8 cellular contexts compared by ENCODE assay signal in the genomic region with DNA sequence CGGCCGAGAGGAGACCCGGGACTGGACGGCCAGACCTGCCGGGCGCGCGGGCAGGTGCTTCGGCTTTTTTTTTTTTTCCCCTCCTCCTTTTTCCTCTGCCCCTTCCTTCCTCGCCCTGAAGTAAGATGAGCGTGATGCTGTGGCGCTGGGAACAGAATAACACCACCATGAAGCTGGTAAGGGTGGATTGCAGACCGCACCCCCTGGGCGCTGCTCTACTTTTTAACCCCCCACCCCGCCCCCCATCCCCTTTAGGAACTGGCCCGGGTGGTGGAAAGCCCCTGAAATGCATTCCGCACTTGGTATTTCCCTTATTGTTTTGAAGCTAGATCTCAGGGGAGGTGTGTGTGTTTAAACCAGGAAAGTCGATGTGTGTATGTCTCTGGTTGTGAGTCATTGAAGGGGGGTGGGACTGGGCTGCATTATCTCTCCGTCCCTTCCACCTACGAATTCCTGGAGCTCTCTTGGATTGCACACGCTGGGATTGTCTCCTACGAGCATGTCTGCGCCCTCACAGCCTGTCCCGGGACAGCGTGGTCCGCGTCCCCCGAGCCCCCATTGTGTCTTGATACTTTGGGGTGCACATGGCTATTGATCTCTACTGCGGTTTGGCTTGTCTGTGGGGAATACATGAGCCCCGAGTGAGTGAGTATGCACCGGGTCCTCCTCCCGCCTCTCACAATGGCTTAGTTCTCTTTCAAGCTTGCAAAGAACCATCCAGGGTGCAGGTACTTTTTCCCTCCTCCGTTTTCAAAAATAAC.
A peak's percentile ranks its signal among the peaks of the same experiment; 100 is the strongest.
DNase-seq lines count a peak whose midpoint lies in the region; ATAC-seq and TF ChIP-seq lines count a peak whose summit lies in the region.

No MANE protein-coding gene starts in this region.

- H3K9me3 ChIP-seq in HEK293 (ENCODE audit: control insufficient read depth, insufficient read depth, low read depth, low read length), result no peaks in the 10 kb centered on the region

- no peaks in the 10 kb centered on the region for H3K9me3 Mint-ChIP-seq in activated T-cell treated with anti-CD3 and anti-CD28 coated beads, Interleukin-2, amount 50 U/mL, for 4 hours
- H3K9me3 Mint-ChIP-seq in nephron progenitor cell, result peaks cover 10% of the 10 kb centered on the region

- POLR2A ChIA-PET in HEK293 (lab: Yijun Ruan, JAX), result interaction anchor here (0.6 to 1.1 kb wide), 11 partner anchors 8 to 1701 kb away, joined by 3 to 5 read pairs (median 3); no protein-coding TSS in a partner anchor

- peak overlapping the region; percentile 33 for H3K4me3 Mint-ChIP-seq in activated T-cell treated with anti-CD3 and anti-CD28 coated beads, Interleukin-2, amount 50 U/mL, for 4 hours
- H3K4me3 Mint-ChIP-seq in nephron progenitor cell, result peak overlapping the region; percentile 90

- CTCF ChIA-PET in HEK293 (lab: Yijun Ruan, JAX), result interaction anchor here (0.9 to 2.3 kb wide), 5 partner anchors 30 to 214 kb away, joined by 3 to 10 read pairs (median 5); no protein-coding TSS in a partner anchor

- no peak for DNase-seq in activated T-cell treated with anti-CD3 and anti-CD28 coated beads, Interleukin-2, amount 50 U/mL, for 4 hours
- DNase-seq in activated T-cell treated with anti-CD3 and anti-CD28 coated beads, Interleukin-2, amount 50 U/mL, for 1 hour, result no peak
- peak; percentile 35 for DNase-seq in NCI-H748 treated with DMSO at 0.1 percent for 48 hours (lab: John Stamatoyannopoulos, UW)
- peak; percentile 10 for DNase-seq in nephron progenitor cell
- DNase-seq in NCI-H446 treated with DMSO at 0.1 percent for 48 hours (lab: John Stamatoyannopoulos, UW), result no peak
- no peak for DNase-seq in hippocampal formation (lab: John Stamatoyannopoulos, UW)

- H3K27ac Mint-ChIP-seq in nephron progenitor cell, result no peak overlapping the region

- H3K27ac ChIP-seq in HEK293 (ENCODE audit: extremely low read depth, low read depth, low read length), result peak overlapping the region; percentile 49; the same call in 1 of the 2 replicates

- no peaks in the 10 kb centered on the region for H3K36me3 Mint-ChIP-seq in activated T-cell treated with anti-CD3 and anti-CD28 coated beads, Interleukin-2, amount 50 U/mL, for 4 hours (ENCODE audit: insufficient read depth)
- no peaks in the 10 kb centered on the region for H3K36me3 Mint-ChIP-seq in nephron progenitor cell (ENCODE audit: low read depth)

- H3K4me1 Mint-ChIP-seq in activated T-cell treated with anti-CD3 and anti-CD28 coated beads, Interleukin-2, amount 50 U/mL, for 4 hours (ENCODE audit: low read depth), result peaks cover 11% of the 10 kb centered on the region
- peaks cover 51% of the 10 kb centered on the region for H3K4me1 Mint-ChIP-seq in nephron progenitor cell

- no peaks in the 10 kb centered on the region for H3K4me1 ChIP-seq in HEK293 (ENCODE audit: control insufficient read depth, insufficient read depth, low read length)

- H3K36me3 ChIP-seq in HEK293 (ENCODE audit: control insufficient read depth in 2 of 2, insufficient read depth in 1 of 2, low read length in 2 of 2), result no peaks in the 10 kb centered on the region

- H3K27me3 Mint-ChIP-seq in activated T-cell treated with anti-CD3 and anti-CD28 coated beads, Interleukin-2, amount 50 U/mL, for 4 hours (ENCODE audit: low read depth), result peaks cover 63% of the 10 kb centered on the region
- peaks cover 59% of the 10 kb centered on the region for H3K27me3 Mint-ChIP-seq in nephron progenitor cell (ENCODE audit: low read depth, poor library complexity)

- ATAC-seq in activated T-cell treated with anti-CD3 and anti-CD28 coated beads, Interleukin-2, amount 50 U/mL, for 4 hours, result peak; percentile 57 to 65
- peak; percentile 56 for ATAC-seq in esophagus mucosa

- H3K4me3 ChIP-seq in HEK293 (ENCODE audit: low read depth, low read length), result peak overlapping the region; percentile 58

- TF ChIP-seq CTCF in HEK293 (tag by site-specific recombination; IDR thresholded peaks at IDR 0.05) (no peak), nephron progenitor cell (IDR thresholded peaks at IDR 0.05) (no peak)

TF ChIP-seq in HEK293, 187 proteins besides CTCF, POLR2A, EP300 and RAD21 (continues in another document):
- TF ChIP-seq ZBTB20 (tag by site-specific recombination; IDR thresholded peaks at IDR 0.05), result peak; percentile 41; the same call in 1 of the 2 replicates
- TF ChIP-seq KLF9 (tag by site-specific recombination; IDR thresholded peaks at IDR 0.05; ENCODE audit: low read depth), result peak; percentile 60
- TF ChIP-seq KLF16 (tag by site-specific recombination; IDR thresholded peaks at IDR 0.05), result peak; percentile 48; the same call in 1 of the 2 replicates
- no peak for TF ChIP-seq ZNF16 (tag by site-specific recombination; IDR thresholded peaks at IDR 0.05; ENCODE audit: low read depth)
- TF ChIP-seq, protein P1, sequence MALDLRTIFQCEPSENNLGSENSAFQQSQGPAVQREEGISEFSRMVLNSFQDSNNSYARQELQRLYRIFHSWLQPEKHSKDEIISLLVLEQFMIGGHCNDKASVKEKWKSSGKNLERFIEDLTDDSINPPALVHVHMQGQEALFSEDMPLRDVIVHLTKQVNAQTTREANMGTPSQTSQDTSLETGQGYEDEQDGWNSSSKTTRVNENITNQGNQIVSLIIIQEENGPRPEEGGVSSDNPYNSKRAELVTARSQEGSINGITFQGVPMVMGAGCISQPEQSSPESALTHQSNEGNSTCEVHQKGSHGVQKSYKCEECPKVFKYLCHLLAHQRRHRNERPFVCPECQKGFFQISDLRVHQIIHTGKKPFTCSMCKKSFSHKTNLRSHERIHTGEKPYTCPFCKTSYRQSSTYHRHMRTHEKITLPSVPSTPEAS (tag by site-specific recombination; IDR thresholded peaks at IDR 0.05), result peak; percentile 35; the same call in 1 of the 2 replicates
- TF ChIP-seq, protein P2, sequence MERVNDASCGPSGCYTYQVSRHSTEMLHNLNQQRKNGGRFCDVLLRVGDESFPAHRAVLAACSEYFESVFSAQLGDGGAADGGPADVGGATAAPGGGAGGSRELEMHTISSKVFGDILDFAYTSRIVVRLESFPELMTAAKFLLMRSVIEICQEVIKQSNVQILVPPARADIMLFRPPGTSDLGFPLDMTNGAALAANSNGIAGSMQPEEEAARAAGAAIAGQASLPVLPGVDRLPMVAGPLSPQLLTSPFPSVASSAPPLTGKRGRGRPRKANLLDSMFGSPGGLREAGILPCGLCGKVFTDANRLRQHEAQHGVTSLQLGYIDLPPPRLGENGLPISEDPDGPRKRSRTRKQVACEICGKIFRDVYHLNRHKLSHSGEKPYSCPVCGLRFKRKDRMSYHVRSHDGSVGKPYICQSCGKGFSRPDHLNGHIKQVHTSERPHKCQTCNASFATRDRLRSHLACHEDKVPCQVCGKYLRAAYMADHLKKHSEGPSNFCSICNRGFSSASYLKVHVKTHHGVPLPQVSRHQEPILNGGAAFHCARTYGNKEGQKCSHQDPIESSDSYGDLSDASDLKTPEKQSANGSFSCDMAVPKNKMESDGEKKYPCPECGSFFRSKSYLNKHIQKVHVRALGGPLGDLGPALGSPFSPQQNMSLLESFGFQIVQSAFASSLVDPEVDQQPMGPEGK (tag by site-specific recombination; IDR thresholded peaks at IDR 0.05), result peak; percentile 64; the same call in 1 of the 2 replicates
- no peak for TF ChIP-seq ZNF596 (tag by site-specific recombination; IDR thresholded peaks at IDR 0.05)
- peak; percentile 58; the same call in 1 of the 2 replicates for TF ChIP-seq ZBTB17 (tag by site-specific recombination; IDR thresholded peaks at IDR 0.05)
- TF ChIP-seq, protein P3, sequence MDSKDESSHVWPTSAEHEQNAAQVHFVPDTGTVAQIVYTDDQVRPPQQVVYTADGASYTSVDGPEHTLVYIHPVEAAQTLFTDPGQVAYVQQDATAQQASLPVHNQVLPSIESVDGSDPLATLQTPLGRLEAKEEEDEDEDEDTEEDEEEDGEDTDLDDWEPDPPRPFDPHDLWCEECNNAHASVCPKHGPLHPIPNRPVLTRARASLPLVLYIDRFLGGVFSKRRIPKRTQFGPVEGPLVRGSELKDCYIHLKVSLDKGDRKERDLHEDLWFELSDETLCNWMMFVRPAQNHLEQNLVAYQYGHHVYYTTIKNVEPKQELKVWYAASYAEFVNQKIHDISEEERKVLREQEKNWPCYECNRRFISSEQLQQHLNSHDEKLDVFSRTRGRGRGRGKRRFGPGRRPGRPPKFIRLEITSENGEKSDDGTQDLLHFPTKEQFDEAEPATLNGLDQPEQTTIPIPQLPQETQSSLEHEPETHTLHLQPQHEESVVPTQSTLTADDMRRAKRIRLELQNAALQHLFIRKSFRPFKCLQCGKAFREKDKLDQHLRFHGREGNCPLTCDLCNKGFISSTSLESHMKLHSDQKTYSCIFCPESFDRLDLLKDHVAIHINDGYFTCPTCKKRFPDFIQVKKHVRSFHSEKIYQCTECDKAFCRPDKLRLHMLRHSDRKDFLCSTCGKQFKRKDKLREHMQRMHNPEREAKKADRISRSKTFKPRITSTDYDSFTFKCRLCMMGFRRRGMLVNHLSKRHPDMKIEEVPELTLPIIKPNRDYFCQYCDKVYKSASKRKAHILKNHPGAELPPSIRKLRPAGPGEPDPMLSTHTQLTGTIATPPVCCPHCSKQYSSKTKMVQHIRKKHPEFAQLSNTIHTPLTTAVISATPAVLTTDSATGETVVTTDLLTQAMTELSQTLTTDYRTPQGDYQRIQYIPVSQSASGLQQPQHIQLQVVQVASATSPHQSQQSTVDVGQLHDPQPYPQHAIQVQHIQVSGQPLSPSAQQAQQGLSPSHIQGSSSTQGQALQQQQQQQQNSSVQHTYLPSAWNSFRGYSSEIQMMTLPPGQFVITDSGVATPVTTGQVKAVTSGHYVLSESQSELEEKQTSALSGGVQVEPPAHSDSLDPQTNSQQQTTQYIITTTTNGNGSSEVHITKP (tag by site-specific recombination; IDR thresholded peaks at IDR 0.05), result peak; percentile 70
- 0 out of 2 replicates have a peak, but pooled peaks have one; percentile 30 for TF ChIP-seq ZEB2 (tag by site-specific recombination; IDR thresholded peaks at IDR 0.05)
- peak; percentile 42 for TF ChIP-seq ZNF335 (tag by site-specific recombination; conservative IDR thresholded peaks at IDR 0.05)
- peak; percentile 60 for TF ChIP-seq EGR2 (tag by site-specific recombination; IDR thresholded peaks at IDR 0.05; ENCODE audit: low read depth)
- no peak for TF ChIP-seq ZNF561 (tag by site-specific recombination; IDR thresholded peaks at IDR 0.05; ENCODE audit: borderline replicate concordance)
- TF ChIP-seq GLIS1 (tag by site-specific recombination; IDR thresholded peaks at IDR 0.05), result 0 out of 2 replicates have a peak, but pooled peaks have one; percentile 27
- peak; percentile 74; the same call in 1 of the 2 replicates for TF ChIP-seq ZNF341 (tag by site-specific recombination; IDR thresholded peaks at IDR 0.05; ENCODE audit: low read depth)
- TF ChIP-seq ZNF391 (tag by site-specific recombination; IDR thresholded peaks at IDR 0.05; ENCODE audit: borderline replicate concordance, low read depth), result no peak

Comparison
In these comparisons a context has a peak if more than half of its experiments do, and no peak if none do; other contexts are left out.
1. DNase-seq: peak in NCI-H748 treated with DMSO at 0.1 percent for 48 hours (single experiment) and nephron progenitor cell (single experiment); none in activated T-cell treated with anti-CD3 and anti-CD28 coated beads, Interleukin-2, amount 50 U/mL, for 4 hours (single experiment), activated T-cell treated with anti-CD3 and anti-CD28 coated beads, Interleukin-2, amount 50 U/mL, for 1 hour (single experiment), NCI-H446 treated with DMSO at 0.1 percent for 48 hours (single experiment) and hippocampal formation (0 of 2).